In the genomic region with DNA sequence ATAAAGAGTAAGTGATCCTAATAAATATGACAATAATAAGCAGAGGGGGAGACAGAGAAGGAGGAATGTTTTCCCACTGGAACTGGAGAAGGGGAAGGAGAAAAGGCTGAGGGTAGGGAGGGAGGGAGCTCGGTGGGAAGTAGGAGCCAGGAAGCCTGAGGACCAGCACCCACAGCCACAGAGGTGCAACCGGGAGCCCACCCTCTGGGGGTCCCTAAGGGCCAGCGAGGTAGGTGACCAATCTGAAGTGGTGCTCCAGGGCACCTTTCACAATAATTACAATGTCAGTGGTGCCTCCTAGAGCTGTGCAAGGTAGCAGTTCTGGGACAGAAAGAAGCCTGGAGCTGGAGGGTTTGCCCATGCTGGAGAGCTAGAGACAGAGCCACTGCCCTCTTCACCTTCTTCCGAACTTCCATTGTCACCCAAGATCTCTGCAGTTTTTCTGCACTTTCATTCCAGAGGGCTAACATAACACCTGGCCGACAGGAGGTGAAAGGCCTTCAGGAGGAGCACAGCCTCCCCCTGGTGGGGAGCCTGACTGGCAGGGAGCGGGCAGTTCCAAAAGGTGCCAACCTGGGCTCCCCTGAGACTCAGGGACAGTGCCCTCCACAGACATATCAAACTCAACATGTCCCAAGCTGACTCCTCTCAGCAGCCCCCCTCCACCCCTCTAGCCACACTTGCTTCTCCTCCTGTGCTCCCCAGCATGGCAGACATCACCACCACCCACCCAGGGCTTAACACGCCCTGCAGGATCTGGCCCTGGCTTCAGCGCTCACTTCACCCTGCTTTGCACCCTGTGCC, we compare ENCODE assay signal across 9 cellular contexts. TPM values are rescaled to one million over a fixed set of nuclear protein-coding genes. Genes with fewer than 3 reads are reported as not detected.
DNase-seq lines count a peak whose midpoint lies in the region; ATAC-seq and TF ChIP-seq lines count a peak whose summit lies in the region.
"Had no signal": no experiment of that assay in that cellular context is flagged by ENCODE, and none has a peak within 500 bp of the region (broad histone marks: within the 10 kb centered on the region; RNA-seq: fewer than 3 reads in every experiment).

No MANE protein-coding gene starts in this region.

- peaks cover 64% of the 10 kb centered on the region for H3K4me1 ChIP-seq in left ventricle myocardium inferior
- peaks cover 13 to 26% (median 18%) of the 10 kb centered on the region in 4 donors for H3K4me1 ChIP-seq in transverse colon

- DNase-seq in left ventricle myocardium inferior (no peak), Right ventricle myocardium superior (no peak), fibroblast of the aortic adventitia (ENCODE audit: low read depth) (no peak), transverse colon (peak; percentile 57), mucosa of gallbladder (ENCODE audit: low spot score) (no peak)

- H3K27me3 ChIP-seq in left ventricle myocardium inferior (ENCODE audit: low read depth) = no peaks in the 10 kb centered on the region
- H3K27me3 ChIP-seq in SU-DHL-6 (ENCODE audit: low read length) = no peaks in the 10 kb centered on the region
- no peaks in the 10 kb centered on the region for H3K27me3 ChIP-seq in transverse colon

- H3K27ac ChIP-seq in left ventricle myocardium inferior (replicated peaks) = peak overlapping the region; percentile 74
- H3K27ac ChIP-seq in SU-DHL-6 (ENCODE audit: low read depth, low read length) = no peak overlapping the region
- peak overlapping the region in 1 of 4 donors; percentile 44 for H3K27ac ChIP-seq in transverse colon

- no peak overlapping the region for H2AFZ ChIP-seq in SU-DHL-6 (ENCODE audit: low read depth, low read length, severe bottlenecking)

- H3K4me3 ChIP-seq in left ventricle myocardium inferior (no peak overlapping the region), SU-DHL-6 (ENCODE audit: insufficient read depth, low read length, poor library complexity, severe bottlenecking) (no peak overlapping the region), fibroblast of the aortic adventitia (ENCODE audit: low read depth, low read length) (no peak overlapping the region), transverse colon (no peak overlapping the region)

- WGBS in transverse colon (ENCODE audit: low coverage in 1 of 2), 2 donors = 29 to 56% methylated on average over 2 to 8 of the region's 8 CpGs

- H3K9ac ChIP-seq in SU-DHL-6 (ENCODE audit: low read length) = no peak overlapping the region

- TF ChIP-seq CTCF in left ventricle myocardium inferior (IDR thresholded peaks at IDR 0.05; ENCODE audit: borderline replicate concordance) (peak; percentile 67), SU-DHL-6 (IDR thresholded peaks at IDR 0.05; ENCODE audit: insufficient read depth, low read length, poor library complexity, severe bottlenecking) (peak; percentile 16), fibroblast of the aortic adventitia (IDR thresholded peaks at IDR 0.05; ENCODE audit: insufficient read depth, low read length) (peak; percentile 34), transverse colon (IDR thresholded peaks at IDR 0.05) (peak; percentile 41 to 80 (median 65))

- peaks cover 8% of the 10 kb centered on the region for H3K79me2 ChIP-seq in SU-DHL-6 (ENCODE audit: insufficient read depth, low read length)

- no peaks in the 10 kb centered on the region for H3K9me3 ChIP-seq in left ventricle myocardium inferior (replicated peaks)
- H3K9me3 ChIP-seq in SU-DHL-6 (ENCODE audit: insufficient read depth, low read length) = no peaks in the 10 kb centered on the region
- no peaks in the 10 kb centered on the region for H3K9me3 ChIP-seq in transverse colon

- no peaks in the 10 kb centered on the region for H3K36me3 ChIP-seq in left ventricle myocardium inferior
- H3K36me3 ChIP-seq in SU-DHL-6 (ENCODE audit: low read length) = no peaks in the 10 kb centered on the region
- H3K36me3 ChIP-seq in transverse colon = no peaks in the 10 kb centered on the region

- TF ChIP-seq POLR2A in transverse colon (IDR thresholded peaks at IDR 0.05) = no peak

- H3K9me2 ChIP-seq in SU-DHL-6 (replicated peaks; ENCODE audit: insufficient read depth, low read length) = no peaks in the 10 kb centered on the region

- TF ChIP-seq EP300 in transverse colon (IDR thresholded peaks at IDR 0.05; ENCODE audit: low read depth) = no peak

- intact Hi-C loops in left ventricle myocardium inferior (cut with micrococcal nuclease) = loop anchor here (5.0 to 10.0 kb wide), 2 partner anchors 188 to 436 kb away; partner anchors contain the start of gene GNAI3
- intact Hi-C loops in Right ventricle myocardium superior (cut with DNase I) = loop anchor here (5.0 kb wide), 2 partner anchors 68 to 433 kb away; partner anchors contain the start of genes CSF1 and GNAI3
- intact Hi-C loops in transverse colon (cut with DNase I; ENCODE audit: low total_unique reads) = loop anchor here (10.0 kb wide), 2 partner anchors 56 to 326 kb away; partner anchors contain the start of gene GSTM4

- H3K4me2 ChIP-seq in SU-DHL-6 (ENCODE audit: low read depth, low read length, poor library complexity, severe bottlenecking) = no peak overlapping the region

- H4K20me1 ChIP-seq in SU-DHL-6 (ENCODE audit: low read depth, low read length) = no peaks in the 10 kb centered on the region

- no peak for ATAC-seq in Right ventricle myocardium superior (ENCODE audit: poor library complexity)
- ATAC-seq in GM21381 (IDR thresholded peaks at IDR 0.05; ENCODE audit: unreplicated experiment) = no peak
- ATAC-seq in HG03025 (IDR thresholded peaks at IDR 0.05; ENCODE audit: low FRiP score, unreplicated experiment) = no peak
- ATAC-seq: T-cell had no signal

- no peaks in the 10 kb centered on the region for H3F3A ChIP-seq in SU-DHL-6 (ENCODE audit: insufficient read depth)

- in situ Hi-C loops in transverse colon (cut with MboI; ENCODE audit: low pct_ligation_motif_present in 1 of 4, low pct_unique_long_range_greater_than_20kb in 1 of 4, low sequenced_read_pairs in 3 of 4) = loop anchor here (5.0 to 25.0 kb wide), 7 partner anchors 53 to 443 kb away; partner anchors contain the start of genes GNAI3 (in 4 of the 4), GSTM4 (in 3 of the 4), GPR61 (in 1 of the 4) and GSTM2 (in 1 of the 4)

RNA-seq across cellular contexts. Expression of gene AHCYL1, which starts 4.0 kb away (rescaled TPM):
- total RNA-seq in left ventricle myocardium inferior = 45.2 TPM
- 39.8 TPM for total RNA-seq in Right ventricle myocardium superior
- total RNA-seq in fibroblast of the aortic adventitia (ENCODE audit: low replicate concordance) = 48.5 and 59.3 TPM in 2 replicates
- total RNA-seq in transverse colon = 10 to 100 TPM; 31.8 to 71.5 (median 51.3) TPM
- 166 TPM for total RNA-seq in mucosa of gallbladder

RNA-seq across cellular contexts. Expression of gene STRIP1, which starts 53.9 kb away (rescaled TPM):
- 18.1 TPM for total RNA-seq in left ventricle myocardium inferior
- 16.2 TPM for total RNA-seq in Right ventricle myocardium superior
- 29.0 and 50.3 TPM in 2 replicates for total RNA-seq in fibroblast of the aortic adventitia (ENCODE audit: low replicate concordance)
- 10 to 100 TPM; 32.6 to 72.2 (median 58.7) TPM for total RNA-seq in transverse colon
- 39.4 TPM for total RNA-seq in mucosa of gallbladder

Comparison
In these comparisons a context has a peak if more than half of its experiments do, and no peak if none do; other contexts are left out.
1. CTCF ChIP-seq: peak in every context shown above with its lines; median percentile 67 in left ventricle myocardium inferior; 65 in transverse colon; 34 in fibroblast of the aortic adventitia; 16 in SU-DHL-6.